10 cellular contexts compared by ENCODE assay signal in genomic region chr4:76515975-76516853, GRCh38.
DNase-seq lines count a peak whose midpoint lies in the region; ATAC-seq and TF ChIP-seq lines count a peak whose summit lies in the region.
"Had no signal": no experiment of that assay in that cellular context is flagged by ENCODE, and none has a peak within 500 bp of the region (broad histone marks: within the 10 kb centered on the region; RNA-seq: fewer than 3 reads in every experiment).

No MANE protein-coding gene starts in this region.

- H3K27me3 Mint-ChIP-seq in chondrocyte (ENCODE audit: low read depth), result no peaks in the 10 kb centered on the region
- no peaks in the 10 kb centered on the region for H3K27me3 Mint-ChIP-seq in activated CD8-positive, alpha-beta T cell treated with anti-CD3 and anti-CD28 coated beads for 36 hours

- peaks cover 9% of the 10 kb centered on the region for H3K4me1 Mint-ChIP-seq in chondrocyte (ENCODE audit: low read depth)
- H3K4me1 Mint-ChIP-seq in activated CD8-positive, alpha-beta T cell treated with anti-CD3 and anti-CD28 coated beads for 36 hours (ENCODE audit: low read depth), result no peaks in the 10 kb centered on the region

- ATAC-seq in GM18520 (IDR thresholded peaks at IDR 0.05; ENCODE audit: unreplicated experiment), result peak; percentile 77
- ATAC-seq in GM21447 (IDR thresholded peaks at IDR 0.05; ENCODE audit: unreplicated experiment), result peak; percentile 88
- peak; percentile 79 for ATAC-seq in HG03280 (IDR thresholded peaks at IDR 0.05; ENCODE audit: unreplicated experiment)
- ATAC-seq in activated CD8-positive, alpha-beta T cell treated with anti-CD3 and anti-CD28 coated beads for 36 hours, result no peak

- intact Hi-C loops in activated CD8-positive, alpha-beta T cell treated with anti-CD3 and anti-CD28 coated beads for 36 hours (cut with micrococcal nuclease), result loop anchor here (10.0 kb wide), 2 partner anchors 529 to 689 kb away; no protein-coding TSS in a partner anchor

- no peak overlapping the region for H3K27ac Mint-ChIP-seq in chondrocyte (ENCODE audit: unreplicated experiment)
- H3K27ac Mint-ChIP-seq in activated CD8-positive, alpha-beta T cell treated with anti-CD3 and anti-CD28 coated beads for 36 hours, result no peak overlapping the region

- TF ChIP-seq CTCF in fibroblast of villous mesenchyme (IDR thresholded peaks at IDR 0.05; ENCODE audit: insufficient read depth, low read depth, low read length) (no peak), chondrocyte (IDR thresholded peaks at IDR 0.05) (no peak)
- TF ChIP-seq CTCF in activated CD8-positive, alpha-beta T cell treated with anti-CD3 and anti-CD28 coated beads for 36 hours (IDR thresholded peaks at IDR 0.05), result no peak

- DNase-seq in fibroblast of villous mesenchyme (ENCODE audit: low read depth) (peak; percentile 28), chondrocyte (ENCODE audit: low spot score) (no peak), H4 (ENCODE audit: low spot score) (no peak), SW 1271 (lab: John Stamatoyannopoulos, UW) (no peak)
- no peak for DNase-seq in activated CD8-positive, alpha-beta T cell treated with anti-CD3 and anti-CD28 coated beads for 36 hours
- DNase-seq: DND-41, NCI-H2081 treated with DMSO at 0.1 percent for 48 hours had no signal

- no peak overlapping the region for H3K4me3 Mint-ChIP-seq in chondrocyte (ENCODE audit: unreplicated experiment)
- H3K4me3 Mint-ChIP-seq in activated CD8-positive, alpha-beta T cell treated with anti-CD3 and anti-CD28 coated beads for 36 hours, result no peak overlapping the region

- H3K4me3 ChIP-seq in fibroblast of villous mesenchyme (ENCODE audit: low read depth, low read length), result no peak overlapping the region

- CTCF ChIA-PET in activated CD8-positive, alpha-beta T cell treated with anti-CD3 and anti-CD28 coated beads for 36 hours (lab: Charles Lee), result no interaction called here

- H3K9me3 Mint-ChIP-seq in chondrocyte (ENCODE audit: low read depth), result no peaks in the 10 kb centered on the region
- H3K9me3 Mint-ChIP-seq in activated CD8-positive, alpha-beta T cell treated with anti-CD3 and anti-CD28 coated beads for 36 hours, result peaks cover 6% of the 10 kb centered on the region

- H3K36me3 Mint-ChIP-seq in chondrocyte (ENCODE audit: low read depth), result no peaks in the 10 kb centered on the region
- H3K36me3 Mint-ChIP-seq in activated CD8-positive, alpha-beta T cell treated with anti-CD3 and anti-CD28 coated beads for 36 hours (ENCODE audit: low read depth), result no peaks in the 10 kb centered on the region

- POLR2A ChIA-PET in activated CD8-positive, alpha-beta T cell treated with anti-CD3 and anti-CD28 coated beads for 36 hours (lab: Charles Lee), result no interaction called here
